ENCODE assay signal across 9 cellular contexts in genomic region chr2:204468689-204469429, GRCh38.
DNase-seq lines count a peak whose midpoint lies in the region; ATAC-seq and TF ChIP-seq lines count a peak whose summit lies in the region.
"Had no signal": no experiment of that assay in that cellular context is flagged by ENCODE, and none has a peak within 500 bp of the region (broad histone marks: within the 10 kb centered on the region; RNA-seq: fewer than 3 reads in every experiment).

No MANE protein-coding gene starts in this region.

- H3K4ac ChIP-seq in neuronal stem cell (ENCODE audit: low read length), result no peak overlapping the region

- peaks cover 0 to 2% of the 10 kb centered on the region in 2 donors for H3K4me1 ChIP-seq in neuronal stem cell (ENCODE audit: control insufficient read depth in 2 of 2, insufficient read depth in 1 of 2, low read depth in 1 of 2, low read length in 2 of 2)

- H3K9ac ChIP-seq in neuronal stem cell (ENCODE audit: low read depth, low read length, poor library complexity), result no peak overlapping the region

- no peak overlapping the region for H2AFZ ChIP-seq in neuronal stem cell (ENCODE audit: low read length)

- no peaks in the 10 kb centered on the region for H3K9me3 ChIP-seq in neuronal stem cell (replicated peaks in 1 of 2; ENCODE audit: control insufficient read depth in 2 of 2, insufficient read depth in 1 of 2, low read depth in 1 of 2, low read length in 2 of 2)

- H3K4me3 ChIP-seq in fibroblast of mammary gland (ENCODE audit: control insufficient read depth, low read depth, low read length) (no peak overlapping the region), neuronal stem cell (ENCODE audit: low read length in 2 of 2) (no peak overlapping the region)

- ATAC-seq in sciatic nerve, result peak; percentile 88
- ATAC-seq in GM21737 (IDR thresholded peaks at IDR 0.05; ENCODE audit: unreplicated experiment), result no peak

- no peak overlapping the region for H3K14ac ChIP-seq in neuronal stem cell (ENCODE audit: low read length)

- H4K8ac ChIP-seq in neuronal stem cell (ENCODE audit: low read depth, low read length), result no peak overlapping the region

- H2BK12ac ChIP-seq in neuronal stem cell (ENCODE audit: low read length), result no peak overlapping the region

- H3K18ac ChIP-seq in neuronal stem cell (ENCODE audit: low read length), result no peak overlapping the region

- H2BK15ac ChIP-seq in neuronal stem cell (ENCODE audit: low read length), result no peak overlapping the region

- no peak for TF ChIP-seq CTCF in fibroblast of mammary gland (conservative IDR thresholded peaks at IDR 0.05; ENCODE audit: control insufficient read depth, insufficient read depth, low read depth, low read length)

- H3K27me3 ChIP-seq in neuronal stem cell (ENCODE audit: control insufficient read depth in 3 of 3, insufficient read depth in 3 of 3, low read depth in 1 of 3, low read length in 3 of 3), result no peaks in the 10 kb centered on the region

- DNase-seq in GM04504 (ENCODE audit: low read depth) (peak; percentile 82), RPMI7951 (ENCODE audit: low read depth) (peak; percentile 42), fibroblast of mammary gland (ENCODE audit: low read depth) (peak; percentile 85), sciatic nerve (ENCODE audit: low spot score) (no peak), neuronal stem cell (ENCODE audit: low spot score) (no peak), NOMO-1 (lab: John Stamatoyannopoulos, UW; ENCODE audit: unreplicated experiment in 2 of 2) (no peak)
- DNase-seq: activated effector memory CD4-positive, alpha-beta T cell treated with Interleukin-2 at 50 U/mL for 16 hours; NCI-H187 had no signal

- WGBS in neuronal stem cell (ENCODE audit: extremely low coverage in 2 of 2, insufficient read length in 2 of 2, insufficient replicate concordance in 1 of 2), 2 donors, result no CpG with 5 or more reads among the region's 4 CpGs

- no peak overlapping the region for H3K23ac ChIP-seq in neuronal stem cell (ENCODE audit: low read depth, low read length, poor library complexity)

- no peaks in the 10 kb centered on the region for H3K36me3 ChIP-seq in neuronal stem cell (replicated peaks in 1 of 2; ENCODE audit: control insufficient read depth in 2 of 2, insufficient read depth in 2 of 2, low read length in 2 of 2)

- H3K27ac ChIP-seq in neuronal stem cell (replicated peaks; ENCODE audit: low read length), result no peak overlapping the region

- H2AK5ac ChIP-seq in neuronal stem cell (ENCODE audit: low read depth, low read length), result no peak overlapping the region

- H4K91ac ChIP-seq in neuronal stem cell (ENCODE audit: low read depth, low read length, poor library complexity), result no peak overlapping the region

- no peak overlapping the region for H2BK5ac ChIP-seq in neuronal stem cell (ENCODE audit: low read length)

- intact Hi-C loops in sciatic nerve (cut with DNase I), result no loop called here

- H3K4me2 ChIP-seq in neuronal stem cell (ENCODE audit: insufficient read depth, low read length, poor library complexity, severe bottlenecking), result no peak overlapping the region

- no peak overlapping the region for H2BK120ac ChIP-seq in neuronal stem cell (ENCODE audit: low read depth, low read length)

- no peaks in the 10 kb centered on the region for H3K79me1 ChIP-seq in neuronal stem cell (ENCODE audit: low read depth, low read length)

Comparison
In these comparisons a context has a peak if more than half of its experiments do, and no peak if none do; other contexts are left out.
1. DNase-seq: peak in GM04504 (single experiment), RPMI7951 (single experiment) and fibroblast of mammary gland (single experiment); none in sciatic nerve (single experiment), neuronal stem cell (single experiment) and NOMO-1 (0 of 2).